In the genomic region with DNA sequence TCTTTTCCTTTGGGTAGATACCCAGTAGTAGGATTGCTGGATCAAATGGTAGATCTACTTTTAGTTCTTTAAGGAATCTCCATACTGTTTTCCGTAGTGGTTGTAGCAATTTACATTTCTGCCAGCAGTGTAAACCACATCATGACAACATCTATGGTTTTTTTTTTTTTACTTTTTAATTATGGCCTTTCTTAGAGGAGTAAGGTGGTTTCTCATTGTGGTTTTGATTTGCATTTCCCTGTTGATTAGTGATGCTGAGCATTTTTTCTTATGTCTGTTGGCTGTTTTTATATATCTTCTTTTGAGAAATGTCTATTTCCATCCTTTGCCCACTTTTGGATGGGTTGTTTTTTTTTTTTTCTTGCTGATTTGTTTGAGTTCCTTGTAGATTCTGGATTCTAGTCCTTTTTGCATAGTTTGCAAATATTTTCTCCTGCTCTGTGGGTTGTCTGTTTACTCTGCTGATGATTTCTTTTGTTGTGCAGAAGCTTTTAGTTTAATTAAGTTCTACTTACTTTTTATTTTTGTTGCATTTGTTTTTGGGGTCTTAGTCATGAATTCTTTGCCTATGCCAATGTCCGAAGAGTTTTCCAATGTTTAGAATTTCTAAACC, we compare ENCODE assay signal across 26 cellular contexts. TPM values are rescaled to one million over a fixed set of nuclear protein-coding genes. Genes with fewer than 3 reads are reported as not detected.
DNase-seq lines count a peak whose midpoint lies in the region; ATAC-seq, FAIRE-seq and TF ChIP-seq lines count a peak whose summit lies in the region.
"Had no signal": no experiment of that assay in that cellular context is flagged by ENCODE, and none has a peak within 500 bp of the region (broad histone marks: within the 10 kb centered on the region; RNA-seq: fewer than 3 reads in every experiment).

No MANE protein-coding gene starts in this region.

- WGBS in K562 (ENCODE audit: insufficient coverage, low coverage, missing lambda C conversion rate): 46% methylated on average over 2 of the region's 2 CpGs

- H4K20me1 ChIP-seq in DND-41 (ENCODE audit: insufficient read depth, low read length) (no peaks in the 10 kb centered on the region), K562 (replicated peaks; ENCODE audit: control insufficient read depth, insufficient read depth, low read length) (no peaks in the 10 kb centered on the region)

- TF ChIP-seq EP300 in K562 (IDR thresholded peaks at IDR 0.05; ENCODE audit: low read length): no peak

- H3K36me3 ChIP-seq in DND-41 (ENCODE audit: insufficient read depth, low read length) (no peaks in the 10 kb centered on the region), K562 (ENCODE audit: control insufficient read depth, insufficient read depth, low read length) (no peaks in the 10 kb centered on the region), upper lobe of right lung (no peaks in the 10 kb centered on the region)
- H3K36me3 ChIP-seq: pancreas, sigmoid colon, transverse colon had no signal

- TF ChIP-seq RAD21 in K562 (CRISPR knock-in tag; conservative IDR thresholded peaks at IDR 0.05 in 1 of 2, IDR thresholded peaks at IDR 0.05 in 1 of 2): no peak

- TF ChIP-seq POLR2A in K562 (conservative IDR thresholded peaks at IDR 0.05): no peak

- in situ Hi-C loops in K562 (cut with MboI): loop anchor here (10.0 kb wide), 1 partner anchor 91 kb away; no protein-coding TSS in a partner anchor

- no peaks in the 10 kb centered on the region for H3K27me3 ChIP-seq in DND-41 (ENCODE audit: insufficient read depth, low read length, poor library complexity)
- no peaks in the 10 kb centered on the region for H3K27me3 ChIP-seq in K562 (ENCODE audit: control insufficient read depth in 2 of 2, insufficient read depth in 2 of 2, low read length in 2 of 2)
- no peaks in the 10 kb centered on the region for H3K27me3 ChIP-seq in upper lobe of right lung
- H3K27me3 ChIP-seq: dorsolateral prefrontal cortex, hepatocyte, pancreas, sigmoid colon, transverse colon had no signal

- H3K4me2 ChIP-seq in DND-41 (ENCODE audit: insufficient read depth, low read length) (no peak overlapping the region), K562 (ENCODE audit: insufficient read depth, low read length) (no peak overlapping the region)
- H3K4me2 ChIP-seq: hepatocyte had no signal

- FAIRE-seq in K562 (lab: Jason Lieb, UNC): no peak
- FAIRE-seq: H54, pancreas had no signal

- ATAC-seq in DND-41 (ENCODE audit: insufficient read depth, low read depth) (peak; percentile 33; the same call in 1 of the 3 replicates), GM18861 (IDR thresholded peaks at IDR 0.05; ENCODE audit: unreplicated experiment) (peak; percentile 54), HG02938 (IDR thresholded peaks at IDR 0.05; ENCODE audit: unreplicated experiment) (peak; percentile 42), K562 (no peak), upper lobe of right lung (no peak)
- ATAC-seq: naive thymus-derived CD4-positive, alpha-beta T cell; pancreas had no signal

- no TSS peak for BruUV-seq in K562 (replicated peaks; lab: Mats Ljungman, UMichigan)

- POLR2A ChIA-PET in K562 (lab: Yijun Ruan, JAX): interaction anchor here (1.1 kb wide), 1 partner anchor 67 kb away, joined by 4 read pairs; no protein-coding TSS in a partner anchor

- H3K4me1 ChIP-seq in DND-41 (ENCODE audit: insufficient read depth, low read length) (no peaks in the 10 kb centered on the region), K562 (replicated peaks in 1 of 2; ENCODE audit: control insufficient read depth in 2 of 2, insufficient read depth in 2 of 2, low read length in 2 of 2) (no peaks in the 10 kb centered on the region), upper lobe of right lung (no peaks in the 10 kb centered on the region)
- H3K4me1 ChIP-seq: sigmoid colon had no signal

- no peak overlapping the region for H2AFZ ChIP-seq in DND-41 (ENCODE audit: low read depth, low read length)
- H2AFZ ChIP-seq in K562 (ENCODE audit: low read depth, low read length): no peak overlapping the region
- H2AFZ ChIP-seq: hepatocyte had no signal

- peaks cover 31% of the 10 kb centered on the region for H3K79me2 ChIP-seq in DND-41 (ENCODE audit: insufficient read depth, low read length)
- H3K79me2 ChIP-seq in K562 (ENCODE audit: control insufficient read depth, insufficient read depth, low read length): no peaks in the 10 kb centered on the region

- H3K9me3 ChIP-seq in DND-41 (ENCODE audit: insufficient read depth, low read length, severe bottlenecking): no peaks in the 10 kb centered on the region
- H3K9me3 ChIP-seq in K562 (replicated peaks; ENCODE audit: control insufficient read depth, insufficient read depth, low read depth, low read length): no peaks in the 10 kb centered on the region
- peaks cover 6% of the 10 kb centered on the region for H3K9me3 ChIP-seq in upper lobe of right lung
- H3K9me3 ChIP-seq: pancreas, sigmoid colon had no signal

- DNase-seq in DND-41: no peak
- no peak for DNase-seq in K562 (ENCODE audit: extremely low read depth in 1 of 4, low spot score in 3 of 4)
- DNase-seq in NCI-H748 treated with DMSO at 0.1 percent for 48 hours (lab: John Stamatoyannopoulos, UW): no peak
- DNase-seq in upper lobe of right lung: no peak
- no peak for DNase-seq in kidney tubule cell (ENCODE audit: low spot score)
- DNase-seq in cardiac septum (ENCODE audit: low spot score): no peak
- DNase-seq: activated CD4-positive, alpha-beta T cell treated with anti-CD3 and anti-CD28 coated beads for 1 hour; activated gamma-delta T cell; dorsolateral prefrontal cortex; foreskin fibroblast; islet precursor cell; Kasumi-1; naive thymus-derived CD4-positive, alpha-beta T cell; NCI-H1092; NCI-H2029; NCI-H446 treated with DMSO at 0.1 percent for 48 hours; pancreas; sigmoid colon; stimulated activated naive CD4-positive, alpha-beta T cell; transverse colon had no signal

- TF ChIP-seq CTCF in DND-41 (IDR thresholded peaks at IDR 0.05; ENCODE audit: borderline replicate concordance, extremely low read depth, low read length, poor library complexity, severe bottlenecking) (no peak), K562 (IDR thresholded peaks at IDR 0.05 in 2 of 3, conservative IDR thresholded peaks at IDR 0.05 in 1 of 3; ENCODE audit: insufficient read depth in 2 of 3, low read depth in 1 of 3, low read length in 3 of 3) (no peak), upper lobe of right lung (IDR thresholded peaks at IDR 0.05) (no peak)

- intact Hi-C loops in K562 (cut with micrococcal nuclease) (no loop called here), upper lobe of right lung (cut with DNase I) (no loop called here), cardiac septum (cut with DNase I) (loop anchor here (10.0 kb wide), 1 partner anchor 91 kb away; no protein-coding TSS in a partner anchor)

- H3K9ac ChIP-seq in DND-41 (ENCODE audit: low read depth, low read length) (no peak overlapping the region), K562 (ENCODE audit: insufficient read depth in 1 of 2, low read depth in 2 of 2, low read length in 2 of 2) (no peak overlapping the region)

- H3K27ac ChIP-seq in DND-41 (ENCODE audit: low read length) (no peak overlapping the region), K562 (ENCODE audit: extremely low read depth, low read depth, low read length) (no peak overlapping the region), upper lobe of right lung (no peak overlapping the region)
- H3K27ac ChIP-seq: dorsolateral prefrontal cortex, epithelial cell of prostate, hepatocyte, pancreas, sigmoid colon, transverse colon had no signal

- H3K4me3 ChIP-seq in DND-41 (ENCODE audit: low read depth in 1 of 2, low read length in 2 of 2): no peak overlapping the region
- H3K4me3 ChIP-seq in K562: no peak overlapping the region
- no peak overlapping the region for H3K4me3 ChIP-seq in upper lobe of right lung
- H3K4me3 ChIP-seq: dorsolateral prefrontal cortex, hepatocyte, lung, pancreas, sigmoid colon, transverse colon had no signal

- H3K9me1 ChIP-seq in K562 (ENCODE audit: control insufficient read depth, insufficient read depth, low read length): no peaks in the 10 kb centered on the region

- CTCF ChIA-PET in K562 (lab: Yijun Ruan, JAX; ENCODE audit: low intra/inter-chr PET ratio): no interaction called here

TF ChIP-seq in K562, 482 proteins besides CTCF, POLR2A, EP300 and RAD21:
- TF ChIP-seq ZNF316 (IDR thresholded peaks at IDR 0.05) (peak; percentile 64), C11orf30 (IDR thresholded peaks at IDR 0.05; ENCODE audit: low read depth) (peak; percentile 33; the same call in 1 of the 2 replicates), ZNF589 (CRISPR knock-in tag; IDR thresholded peaks at IDR 0.05; ENCODE audit: low read depth) (no peak), HNRNPK (IDR thresholded peaks at IDR 0.05; ENCODE audit: low read depth, low read length, poor library complexity, severe bottlenecking) (no peak), SIRT6 (IDR thresholded peaks at IDR 0.05; ENCODE audit: low read depth, low read length) (no peak), ZNF324 (CRISPR knock-in tag; IDR thresholded peaks at IDR 0.05) (no peak), TBL1XR1 (IDR thresholded peaks at IDR 0.05; ENCODE audit: low read length in 2 of 2) (no peak), HMG20B (CRISPR knock-in tag; IDR thresholded peaks at IDR 0.05) (no peak)

RNA-seq across cellular contexts. Expression of gene TDRD3, which starts 38.8 kb away (rescaled TPM):
- total RNA-seq in K562 (2011; cell fraction: chromatin; rRNA removed; ENCODE audit: low replicate concordance): 8.9 and 35.3 TPM in 2 replicates
- total RNA-seq in K562 (2011; cell fraction: nucleolus; rRNA removed): 3.3 and 6.1 TPM in 2 replicates
- total RNA-seq in K562 (2011; cell fraction: nucleoplasm; rRNA removed): 10.8 and 15.4 TPM in 2 replicates
- total RNA-seq in K562 (2014; rRNA removed) (7.8 and 8.5 TPM in 2 replicates), K562 (2014; rRNA removed; fragmentation: Illumina TruSeq; extraction: Trizol) (12.7 and 14.4 TPM in 2 replicates), K562 (2015; rRNA removed; fragmentation: Illumina TruSeq; extraction: Trizol) (15.6 and 16.4 TPM in 2 replicates), K562 (2021) (9.9 and 11.0 TPM in 2 replicates), upper lobe of right lung (25.6 TPM), cardiac septum (47.8 TPM)
- polyA plus RNA-seq in K562 (2011; rRNA removed) (10.0 and 10.5 TPM in 2 replicates), K562 (2014; fragmentation: Illumina TruSeq; extraction: Trizol) (7.3 and 9.5 TPM in 2 replicates), K562 (2014; fragmentation: Nextera tagmentation; extraction: Ambion mirVana) (1 to 10 TPM; 3.6 to 4.7 TPM), K562 (2014; rRNA removed) (7.6 and 8.0 TPM in 2 replicates)
- 1.4 and 2.2 TPM in 2 replicates for polyA plus RNA-seq in K562 (2011; cell fraction: cytosol; rRNA removed)
- 4.8 and 6.3 TPM in 2 replicates for polyA plus RNA-seq in K562 (2011; cell fraction: nucleus; rRNA removed)
- 7.5 and 8.9 TPM in 2 replicates for polyA plus RNA-seq in K562 (2012)
- 19.1 and 34.6 TPM in 2 replicates for polyA minus RNA-seq in K562 (2011; rRNA and poly(A)+ RNA removed)
- polyA minus RNA-seq in K562 (2011; cell fraction: cytosol; rRNA and poly(A)+ RNA removed): 7.0 and 8.1 TPM in 2 replicates
- 17.5 and 34.4 TPM in 2 replicates for polyA minus RNA-seq in K562 (2011; cell fraction: nucleus; rRNA and poly(A)+ RNA removed)

Comparison
In these comparisons a context has a peak if more than half of its experiments do, and no peak if none do; other contexts are left out.
1. ATAC-seq: peak in DND-41 (single experiment), GM18861 (single experiment) and HG02938 (single experiment); none in K562 (single experiment) and upper lobe of right lung (single experiment).